In the genomic region with DNA sequence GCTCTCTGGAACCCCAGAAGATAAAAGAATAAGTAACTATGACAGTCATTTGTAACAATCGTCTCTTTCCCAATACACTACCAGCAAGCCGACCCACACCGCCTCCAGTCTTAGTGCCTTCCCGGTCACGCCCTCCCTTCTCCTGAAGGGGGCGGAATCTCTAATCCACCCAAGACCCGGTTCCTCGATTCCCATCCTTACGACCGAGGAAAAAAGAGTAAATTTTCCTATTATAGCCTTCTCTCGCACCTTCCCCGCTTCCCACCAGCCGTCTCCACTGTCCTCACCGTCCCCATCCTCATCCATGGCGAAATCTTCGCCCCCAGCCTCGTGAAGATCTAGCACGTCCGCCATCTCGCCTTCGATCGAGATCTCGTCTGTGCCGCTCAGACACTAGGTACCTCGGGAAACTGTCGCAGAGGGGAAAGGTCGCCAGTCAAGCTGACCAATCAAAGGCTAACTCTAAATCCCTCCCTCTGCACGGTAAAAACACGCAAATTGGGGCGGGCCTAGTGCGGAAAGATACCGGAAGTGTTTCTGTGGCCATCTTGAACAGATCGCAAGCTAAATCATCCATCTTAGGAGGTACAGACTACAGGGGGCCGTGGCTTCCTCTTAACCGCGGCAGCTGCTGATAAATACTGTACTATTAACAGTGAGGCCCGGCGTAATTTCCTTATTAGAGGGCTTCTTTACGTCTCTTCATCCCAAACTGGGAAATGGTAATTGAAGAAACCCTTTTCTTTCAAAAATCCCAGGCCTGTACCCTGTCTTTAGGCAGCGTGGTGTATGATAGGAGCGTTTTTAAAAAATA, we compare ENCODE assay signal across 8 cellular contexts.
DNase-seq lines count a peak whose midpoint lies in the region; ATAC-seq and TF ChIP-seq lines count a peak whose summit lies in the region.

A gene (minus strand): TSS at position 412 of the 814 bp plus-strand sequence. CDS start 58 bp downstream, at position 354.

- TF ChIP-seq CTCF in astrocyte of the spinal cord (IDR thresholded peaks at IDR 0.05; ENCODE audit: low read depth, low read length), result peak; percentile 71

- DNase-seq in activated gamma-delta T cell treated with Interleukin-2 at 50 U/mL for 16 hours (peak; percentile 93), activated gamma-delta T cell (lab: John Stamatoyannopoulos, UW) (no peak), NCI-H2029 treated with DMSO at 0.1 percent for 48 hours (lab: John Stamatoyannopoulos, UW) (peak; percentile 98), T-helper 9 cell (peak; percentile 84), astrocyte of the spinal cord (ENCODE audit: low read depth, low spot score) (peak; percentile 99), hippocampal formation (lab: John Stamatoyannopoulos, UW) (peak; percentile 93 to 98), retina (peak; percentile 97)

- ATAC-seq in HG03025 (IDR thresholded peaks at IDR 0.05; ENCODE audit: low FRiP score, unreplicated experiment), result peak; percentile 88

- peak within 1 kb of the TSS; percentile 84 for H3K4me3 ChIP-seq in astrocyte of the spinal cord (ENCODE audit: low read depth, low read length)

- in situ Hi-C loops in astrocyte of the spinal cord (cut with HindIII; ENCODE audit: low sequenced_read_pairs), result no loop called here
